In the genomic region with DNA sequence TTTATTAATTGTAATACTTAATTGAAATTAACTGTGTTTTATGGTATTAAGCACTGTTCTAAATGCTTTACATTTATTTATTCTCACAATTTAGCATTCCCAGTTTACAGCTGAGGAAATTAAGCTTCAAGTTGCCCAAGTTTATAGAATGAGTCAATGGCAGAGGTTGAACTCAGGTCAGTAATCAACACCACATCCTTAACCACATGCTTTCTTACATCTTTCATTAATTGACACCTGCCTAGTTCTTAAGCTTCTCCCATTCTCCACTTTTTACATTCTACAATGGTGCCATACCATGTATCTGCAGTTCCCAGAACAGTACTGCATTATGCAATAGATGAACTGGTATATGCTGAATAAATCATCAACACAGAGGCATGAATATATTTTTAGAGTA, we compare ENCODE assay signal across 31 cellular contexts.
"Had no signal": no experiment of that assay in that cellular context is flagged by ENCODE, and none has a peak within 500 bp of the region (broad histone marks: within the 10 kb centered on the region; RNA-seq: fewer than 3 reads in every experiment).

No MANE protein-coding gene starts in this region.

- H3K27me3 ChIP-seq: brain microvascular endothelial cell had no signal

- H3K27ac ChIP-seq: brain microvascular endothelial cell, VCaP had no signal

- FAIRE-seq: K562 had no signal

- H3K4me3 ChIP-seq: K562 had no signal

- DNase-seq: activated B cell treated with CpG ODN at 0.5 μM for 24 hours; activated CD4-positive, alpha-beta memory T cell treated with anti-CD3 and anti-CD28 coated beads for 36 hours; activated CD4-positive, alpha-beta T cell treated with anti-CD3 and anti-CD28 coated beads for 4 hours; activated CD4-positive, alpha-beta T cell treated with anti-CD3 and anti-CD28 coated beads, Interleukin-2, amount 50 U/mL, for 1 hour; activated CD4-positive, CD25-positive, alpha-beta regulatory T cell treated with anti-CD3 and anti-CD28 coated beads, Interleukin-2, amount 50 U/mL, for 72 hours; activated CD8-positive, alpha-beta memory T cell treated with anti-CD3 and anti-CD28 coated beads, Interleukin-2, amount 50 U/mL, for 4 hours; activated gamma-delta T cell treated with Interleukin-2 at 50 U/mL for 16 hours; activated naive CD4-positive, alpha-beta T cell treated with anti-CD3 and anti-CD28 coated beads, Interleukin-2, amount 50 U/mL, for 16 hours; activated naive CD8-positive, alpha-beta T cell treated with anti-CD3 and anti-CD28 coated beads for 36 hours; activated T-cell treated with anti-CD3 and anti-CD28 coated beads for 4 hours; activated T-cell treated with anti-CD3 and anti-CD28 coated beads, Interleukin-2, amount 50 U/mL, for 4 hours; amniotic stem cell; aorta; brain microvascular endothelial cell; IMR-90; NCI-H1105; NCI-H1417 treated with DMSO at 0.1 percent for 48 hours; NCI-H187 treated with DMSO at 0.1 percent for 48 hours; NCI-H2081 treated with DMSO at 0.1 percent for 48 hours; NCI-H2171; NCI-H510A; NCI-H526; NCI-H748 treated with DMSO at 0.1 percent for 48 hours; OCI-M1; Right ventricle myocardium superior; SW 1271; T-helper 1 cell; T-helper 2 cell; T-helper 9 cell had no signal

- H3K36me3 ChIP-seq: brain microvascular endothelial cell had no signal
